ENCODE assay signal across 13 cellular contexts in the genomic region with DNA sequence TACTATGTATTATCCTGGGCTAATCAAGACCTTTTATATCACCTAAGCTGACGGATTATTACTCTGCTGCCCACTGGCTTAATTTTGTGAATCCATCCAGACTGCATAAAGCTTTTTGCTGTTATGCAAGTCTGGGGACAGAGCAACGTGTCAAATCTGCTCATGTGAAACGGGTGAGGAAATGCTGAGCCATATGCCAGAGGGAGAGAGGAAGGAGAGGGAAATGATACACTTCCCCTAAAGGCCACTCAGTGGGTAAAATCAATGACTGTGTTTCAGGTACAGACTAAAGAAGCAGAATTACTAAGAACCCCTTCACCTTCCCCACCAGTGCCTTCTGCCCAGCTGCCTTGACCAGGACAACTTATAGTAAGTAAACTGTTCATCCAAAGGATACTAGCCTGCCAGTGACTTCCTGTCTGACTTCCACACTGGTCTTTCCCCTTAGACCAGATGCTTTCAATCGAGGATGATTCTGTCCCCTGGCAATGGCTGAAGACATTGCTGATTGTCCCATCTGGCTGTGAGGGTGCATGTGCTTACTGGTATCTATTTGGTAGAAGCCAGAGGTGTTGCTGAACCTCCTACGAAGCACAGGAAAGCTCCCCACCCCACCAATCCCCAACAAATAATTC. TPM values are rescaled to one million over a fixed set of nuclear protein-coding genes. Genes with fewer than 3 reads are reported as not detected.
DNase-seq lines count a peak whose midpoint lies in the region; ATAC-seq and TF ChIP-seq lines count a peak whose summit lies in the region.
"Had no signal": no experiment of that assay in that cellular context is flagged by ENCODE, and none has a peak within 500 bp of the region (broad histone marks: within the 10 kb centered on the region; RNA-seq: fewer than 3 reads in every experiment).

No MANE protein-coding gene starts in this region.

- no peaks in the 10 kb centered on the region for H3K27me3 Mint-ChIP-seq in activated CD4-positive, alpha-beta T cell treated with anti-CD3 and anti-CD28 coated beads, Interleukin-2, amount 10 ng/mL, durations not matched to agents 24 days and 14 days
- no peaks in the 10 kb centered on the region for H3K27me3 Mint-ChIP-seq in effector memory CD8-positive, alpha-beta T cell

- no peak for TF ChIP-seq POLR2A in spleen (IDR thresholded peaks at IDR 0.05)

- TF ChIP-seq CTCF in spleen (IDR thresholded peaks at IDR 0.05 in 8 of 11, conservative IDR thresholded peaks at IDR 0.05 in 3 of 11) (no peak), ascending aorta (IDR thresholded peaks at IDR 0.05) (no peak)

- H3K36me3 ChIP-seq in spleen: peaks cover 2 to 100% (median 87%) of the 10 kb centered on the region in 6 donors
- peaks cover 40 to 60% of the 10 kb centered on the region in 2 donors for H3K36me3 ChIP-seq in ascending aorta

- intact Hi-C loops in activated CD4-positive, alpha-beta T cell treated with anti-CD3 and anti-CD28 coated beads, Interleukin-2, amount 10 ng/mL, durations not matched to agents 24 days and 14 days (cut with micrococcal nuclease): loop anchor here (5.0 kb wide), 1 partner anchor 39 kb away; no protein-coding TSS in a partner anchor
- intact Hi-C loops in spleen (cut with DNase I; ENCODE audit: low total_unique reads): no loop called here
- intact Hi-C loops in ascending aorta (cut with DNase I): loop anchor here (5.0 kb wide), 1 partner anchor 189 kb away; no protein-coding TSS in a partner anchor

- H3K4me3 Mint-ChIP-seq in activated CD4-positive, alpha-beta T cell treated with anti-CD3 and anti-CD28 coated beads, Interleukin-2, amount 10 ng/mL, durations not matched to agents 24 days and 14 days: no peak overlapping the region
- H3K4me3 Mint-ChIP-seq in effector memory CD8-positive, alpha-beta T cell: no peak overlapping the region

- H3K27ac Mint-ChIP-seq in activated CD4-positive, alpha-beta T cell treated with anti-CD3 and anti-CD28 coated beads, Interleukin-2, amount 10 ng/mL, durations not matched to agents 24 days and 14 days: peak overlapping the region; percentile 83
- H3K27ac Mint-ChIP-seq in effector memory CD8-positive, alpha-beta T cell: peak overlapping the region; percentile 36 to 63

- H3K4me3 ChIP-seq in spleen: no peak overlapping the region
- no peak overlapping the region for H3K4me3 ChIP-seq in ascending aorta

- H3K27me3 ChIP-seq in spleen (replicated peaks in 1 of 7) (no peaks in the 10 kb centered on the region), ascending aorta (no peaks in the 10 kb centered on the region)

- H3K27ac ChIP-seq in spleen (peak overlapping the region in 6 of 8 donors; percentile 8 to 77 (median 38)), ascending aorta (no peak overlapping the region)

- DNase-seq in activated CD4-positive, alpha-beta T cell treated with anti-CD3 and anti-CD28 coated beads, Interleukin-2, amount 10 ng/mL, durations not matched to agents 24 days and 14 days: no peak
- no peak for DNase-seq in activated CD4-positive, alpha-beta T cell treated with anti-CD3 and anti-CD28 coated beads, Interleukin-2, amount 50 U/mL, for 4 hours
- DNase-seq in NOMO-1 treated with dmso at 0.1 percent for 144 hours (lab: John Stamatoyannopoulos, UW; ENCODE audit: unreplicated experiment): peak; percentile 78
- no peak for DNase-seq in effector memory CD8-positive, alpha-beta T cell
- DNase-seq in spleen: no peak
- no peak for DNase-seq in OCI-M2 (lab: John Stamatoyannopoulos, UW; ENCODE audit: unreplicated experiment)
- no peak for DNase-seq in ascending aorta (ENCODE audit: low spot score in 2 of 2)
- DNase-seq: activated CD4-positive, CD25-positive, alpha-beta regulatory T cell treated with anti-CD3 and anti-CD28 coated beads, Interleukin-2, amount 50 U/mL, for 72 hours; head of caudate nucleus; NCI-H1048; NCI-H524 treated with DMSO at 0.1 percent for 48 hours; Right ventricle myocardium superior had no signal

- H3K9me3 ChIP-seq in spleen (no peaks in the 10 kb centered on the region), ascending aorta (no peaks in the 10 kb centered on the region)

- H3K36me3 Mint-ChIP-seq in activated CD4-positive, alpha-beta T cell treated with anti-CD3 and anti-CD28 coated beads, Interleukin-2, amount 10 ng/mL, durations not matched to agents 24 days and 14 days (ENCODE audit: low read depth): peaks cover 83% of the 10 kb centered on the region
- peaks cover 85% of the 10 kb centered on the region for H3K36me3 Mint-ChIP-seq in effector memory CD8-positive, alpha-beta T cell (ENCODE audit: insufficient read depth)

- WGBS in spleen, 5 donors: 40 to 52% (median 45%) methylated on average over 5 of the region's 5 CpGs

- peaks cover 7 to 42% (median 12%) of the 10 kb centered on the region in 6 donors for H3K4me1 ChIP-seq in spleen
- H3K4me1 ChIP-seq in ascending aorta: peaks cover 0 to 11% of the 10 kb centered on the region in 2 donors

- no peaks in the 10 kb centered on the region for H3K9me3 Mint-ChIP-seq in activated CD4-positive, alpha-beta T cell treated with anti-CD3 and anti-CD28 coated beads, Interleukin-2, amount 10 ng/mL, durations not matched to agents 24 days and 14 days
- no peaks in the 10 kb centered on the region for H3K9me3 Mint-ChIP-seq in effector memory CD8-positive, alpha-beta T cell

- ATAC-seq in effector memory CD8-positive, alpha-beta T cell (replicated peaks): no peak
- no peak for ATAC-seq in HG02970 (IDR thresholded peaks at IDR 0.05; ENCODE audit: low FRiP score, unreplicated experiment)

- peaks cover 37% of the 10 kb centered on the region for H3K4me1 Mint-ChIP-seq in activated CD4-positive, alpha-beta T cell treated with anti-CD3 and anti-CD28 coated beads, Interleukin-2, amount 10 ng/mL, durations not matched to agents 24 days and 14 days
- H3K4me1 Mint-ChIP-seq in effector memory CD8-positive, alpha-beta T cell (ENCODE audit: low read depth in 2 of 2): peaks cover 6 to 24% of the 10 kb centered on the region in 2 donors

RNA-seq across cellular contexts. Expression of a gene that starts 43.0 kb away (rescaled TPM):
- total RNA-seq in activated CD4-positive, alpha-beta T cell treated with anti-CD3 and anti-CD28 coated beads, Interleukin-2, amount 10 ng/mL, durations not matched to agents 24 days and 14 days: 152 and 160 TPM in 2 replicates
- total RNA-seq in spleen (100 to 1,000 TPM in 6 of 7 donors, 10 to 100 TPM in 1; 98.0 to 246 (median 171) TPM), ascending aorta (13.0 TPM)
- polyA plus RNA-seq in spleen: 10 to 100 TPM; 19.5 to 61.4 (median 25.6) TPM

Comparison
In these comparisons a context has a peak if more than half of its experiments do, and no peak if none do; other contexts are left out.
1. H3K27ac ChIP-seq: peak in spleen (6 of 8); none in ascending aorta (0 of 2).